10 cellular contexts compared by ENCODE assay signal in the genomic region with DNA sequence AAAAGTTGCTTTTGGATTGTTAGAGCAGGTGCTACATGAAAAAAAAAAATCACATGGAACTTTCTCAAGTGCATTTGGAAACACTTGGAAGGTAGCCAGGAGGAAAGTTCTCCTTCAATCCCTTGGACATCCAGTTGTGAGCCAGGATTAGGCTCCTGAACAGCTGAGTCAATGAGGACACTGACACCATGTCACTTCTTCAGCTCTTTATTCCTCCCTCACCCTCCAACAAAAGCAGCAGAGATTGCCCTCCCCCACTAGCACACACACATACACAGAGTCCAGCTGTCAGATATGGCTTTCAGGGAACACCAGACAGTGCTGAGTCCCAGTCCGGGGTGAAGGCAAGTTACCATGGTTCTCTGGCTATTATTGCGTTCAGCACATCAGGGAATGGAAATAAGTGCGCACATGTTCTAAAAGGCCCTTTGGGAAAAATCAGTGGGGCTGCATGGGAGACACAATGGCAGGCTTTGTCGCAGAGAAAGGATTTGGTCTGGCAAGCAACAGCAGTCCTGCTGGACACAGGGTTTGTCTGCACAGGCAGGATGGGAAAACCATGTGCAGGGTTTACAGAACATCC.
DNase-seq lines count a peak whose midpoint lies in the region; ATAC-seq, FAIRE-seq and TF ChIP-seq lines count a peak whose summit lies in the region.
"Had no signal": no experiment of that assay in that cellular context is flagged by ENCODE, and none has a peak within 500 bp of the region (broad histone marks: within the 10 kb centered on the region; RNA-seq: fewer than 3 reads in every experiment).

No MANE protein-coding gene starts in this region.

- no peak overlapping the region for H3K4me3 Mint-ChIP-seq in CD8-positive, alpha-beta memory T cell
- H3K4me3 Mint-ChIP-seq: activated CD4-positive, alpha-beta memory T cell treated with anti-CD3 and anti-CD28 coated beads, Interleukin-2, amount 10 ng/mL, durations not matched to agents 7 days and 5 days had no signal

- H3K4me1 Mint-ChIP-seq in CD8-positive, alpha-beta memory T cell = no peaks in the 10 kb centered on the region
- H3K4me1 Mint-ChIP-seq: activated CD4-positive, alpha-beta memory T cell treated with anti-CD3 and anti-CD28 coated beads, Interleukin-2, amount 10 ng/mL, durations not matched to agents 7 days and 5 days had no signal

- in situ Hi-C loops in SK-MEL-5 (cut with HindIII; ENCODE audit: low pct_unique_long_range_greater_than_20kb, low sequenced_read_pairs) = no loop called here

- FAIRE-seq in kidney (lab: Jason Lieb, UNC) = no peak
- FAIRE-seq: G401.6 had no signal

- H3K36me3 Mint-ChIP-seq in CD8-positive, alpha-beta memory T cell = no peaks in the 10 kb centered on the region

- POLR2A ChIA-PET in CD8-positive, alpha-beta memory T cell (lab: Charles Lee) = no interaction called here

- DNase-seq in HFF-Myc (ENCODE audit: extremely low read depth, low read depth) (peak; percentile 17), SK-MEL-5 (ENCODE audit: low read depth, low spot score) (peak; percentile 93), globus pallidus (ENCODE audit: low spot score) (peak; percentile 78), pons (ENCODE audit: low spot score) (peak; percentile 89), kidney (no peak)
- no peak for DNase-seq in CD8-positive, alpha-beta memory T cell
- DNase-seq: activated CD4-positive, alpha-beta memory T cell treated with anti-CD3 and anti-CD28 coated beads, Interleukin-2, amount 10 ng/mL, durations not matched to agents 7 days and 5 days had no signal

- H3K27me3 Mint-ChIP-seq in CD8-positive, alpha-beta memory T cell = peaks cover 0 to 1% of the 10 kb centered on the region in 2 donors
- H3K27me3 Mint-ChIP-seq: activated CD4-positive, alpha-beta memory T cell treated with anti-CD3 and anti-CD28 coated beads, Interleukin-2, amount 10 ng/mL, durations not matched to agents 7 days and 5 days had no signal

- intact Hi-C loops in kidney (cut with DNase I) = no loop called here

- CTCF ChIA-PET in CD8-positive, alpha-beta memory T cell (lab: Charles Lee) = no interaction called here

- H3K36me3 ChIP-seq in kidney (ENCODE audit: control insufficient read depth in 1 of 2, insufficient read depth in 2 of 2, low read length in 2 of 2) = no peaks in the 10 kb centered on the region
- no peaks in the 10 kb centered on the region for H3K36me3 ChIP-seq in CD8-positive, alpha-beta memory T cell (ENCODE audit: insufficient read depth, low read length)

- no peak overlapping the region for H3K9ac ChIP-seq in kidney (ENCODE audit: low read length in 2 of 2)

- H3K27ac Mint-ChIP-seq in CD8-positive, alpha-beta memory T cell = no peak overlapping the region
- H3K27ac Mint-ChIP-seq: activated CD4-positive, alpha-beta memory T cell treated with anti-CD3 and anti-CD28 coated beads, Interleukin-2, amount 10 ng/mL, durations not matched to agents 7 days and 5 days had no signal

- no peaks in the 10 kb centered on the region for H3K27me3 ChIP-seq in CD8-positive, alpha-beta memory T cell (ENCODE audit: insufficient read depth, low read length, poor library complexity, severe bottlenecking)

- H3K27ac ChIP-seq in kidney (ENCODE audit: low read depth in 2 of 2, low read length in 2 of 2) = no peak overlapping the region
- H3K27ac ChIP-seq in CD8-positive, alpha-beta memory T cell (ENCODE audit: low read depth, low read length) = no peak overlapping the region

- TF ChIP-seq CTCF in HFF-Myc (IDR thresholded peaks at IDR 0.05; ENCODE audit: low read depth, low read length, missing control alignments) (peak; percentile 8), kidney (IDR thresholded peaks at IDR 0.05; ENCODE audit: borderline replicate concordance, extremely low read depth, insufficient read depth) (no peak)

- H3K4me3 ChIP-seq in HFF-Myc (replicated peaks; ENCODE audit: low read depth, low read length) (no peak overlapping the region), kidney (ENCODE audit: low read length in 2 of 2) (no peak overlapping the region)
- H3K4me3 ChIP-seq in CD8-positive, alpha-beta memory T cell (ENCODE audit: low read length) = no peak overlapping the region

- H3K9me3 Mint-ChIP-seq in CD8-positive, alpha-beta memory T cell = no peaks in the 10 kb centered on the region
- H3K9me3 Mint-ChIP-seq: activated CD4-positive, alpha-beta memory T cell treated with anti-CD3 and anti-CD28 coated beads, Interleukin-2, amount 10 ng/mL, durations not matched to agents 7 days and 5 days had no signal

- H3K4me1 ChIP-seq in kidney (ENCODE audit: control insufficient read depth in 1 of 2, insufficient read depth in 1 of 2, low read depth in 1 of 2, low read length in 2 of 2) = no peaks in the 10 kb centered on the region
- no peaks in the 10 kb centered on the region for H3K4me1 ChIP-seq in CD8-positive, alpha-beta memory T cell (ENCODE audit: insufficient read depth, low read length)

- H3K9me3 ChIP-seq in kidney (ENCODE audit: control insufficient read depth in 1 of 2, low read length in 2 of 2) = no peaks in the 10 kb centered on the region
- H3K9me3 ChIP-seq in CD8-positive, alpha-beta memory T cell (ENCODE audit: low read length) = no peaks in the 10 kb centered on the region

- ATAC-seq in GM19467 (IDR thresholded peaks at IDR 0.05; ENCODE audit: unreplicated experiment) (no peak), GM19463 (IDR thresholded peaks at IDR 0.05; ENCODE audit: unreplicated experiment) (no peak)

Comparison
In these comparisons a context has a peak if more than half of its experiments do, and no peak if none do; other contexts are left out.
1. DNase-seq: peak in HFF-Myc (single experiment), SK-MEL-5 (single experiment), globus pallidus (single experiment) and pons (single experiment); none in kidney (single experiment) and CD8-positive, alpha-beta memory T cell (0 of 5).